In genomic region chr4:95118507-95118906, GRCh38 we compare ENCODE assay signal across 14 cellular contexts.
"Had no signal": no experiment of that assay in that cellular context is flagged by ENCODE, and none has a peak within 500 bp of the region (broad histone marks: within the 10 kb centered on the region; RNA-seq: fewer than 3 reads in every experiment).

No MANE protein-coding gene starts in this region.

- H3K4me3 Mint-ChIP-seq: activated naive CD8-positive, alpha-beta T cell treated with anti-CD3 and anti-CD28 coated beads for 36 hours; activated T-helper 1 cell treated with anti-CD3 and anti-CD28 coated beads, Interleukin-12 subunit alpha, Interleukin-12 subunit beta, Interleukin-2, Interleukin-4 antibody, amounts not matched to agents 30 ng/mL and 10 ng/mL and 1 ng/mL, durations not matched to agents 14 hours and 24 hours and 36 hours; dendritic cell treated with granulocyte-macrophage colony-stimulating factor and Interleukin-4, amounts not matched to agents 40 ng/mL and 50 ng/mL, for 4 days; neural crest cell; stimulated activated naive B cell treated with anti-CD40 and anti-IgM and Interleukin-4, amounts not matched to agents 10 μg/mL and 1 μg/mL and 100 μg/mL, for 72 hours; T-cell had no signal

- H3K27ac Mint-ChIP-seq: activated naive CD8-positive, alpha-beta T cell treated with anti-CD3 and anti-CD28 coated beads for 36 hours; activated T-helper 1 cell treated with anti-CD3 and anti-CD28 coated beads, Interleukin-12 subunit alpha, Interleukin-12 subunit beta, Interleukin-2, Interleukin-4 antibody, amounts not matched to agents 30 ng/mL and 10 ng/mL and 1 ng/mL, durations not matched to agents 14 hours and 24 hours and 36 hours; dendritic cell treated with granulocyte-macrophage colony-stimulating factor and Interleukin-4, amounts not matched to agents 40 ng/mL and 50 ng/mL, for 4 days; stimulated activated naive B cell treated with anti-CD40 and anti-IgM and Interleukin-4, amounts not matched to agents 10 μg/mL and 1 μg/mL and 100 μg/mL, for 72 hours; T-cell had no signal

- ATAC-seq: activated CD4-positive, CD25-positive, alpha-beta regulatory T cell treated with anti-CD3 and anti-CD28 coated beads, Interleukin-2, amount 50 U/mL, for 24 hours; stimulated activated naive B cell treated with anti-CD40 and anti-IgM and Interleukin-4, amounts not matched to agents 10 μg/mL and 1 μg/mL and 100 μg/mL, for 72 hours; T-cell had no signal

- H3K27me3 Mint-ChIP-seq: activated naive CD8-positive, alpha-beta T cell treated with anti-CD3 and anti-CD28 coated beads for 36 hours; dendritic cell treated with granulocyte-macrophage colony-stimulating factor and Interleukin-4, amounts not matched to agents 40 ng/mL and 50 ng/mL, for 4 days; stimulated activated naive B cell treated with anti-CD40 and anti-IgM and Interleukin-4, amounts not matched to agents 10 μg/mL and 1 μg/mL and 100 μg/mL, for 72 hours; T-cell had no signal

- DNase-seq: activated CD4-positive, alpha-beta T cell treated with anti-CD3 and anti-CD28 coated beads, Interleukin-2, amount 50 U/mL, for 1 hour; activated naive CD8-positive, alpha-beta T cell treated with anti-CD3 and anti-CD28 coated beads for 36 hours; cerebellar nuclear complex; effector memory CD4-positive, alpha-beta T cell; foreskin fibroblast; hypothalamus; stimulated activated naive B cell treated with anti-CD40 and anti-IgM and Interleukin-4, amounts not matched to agents 10 μg/mL and 1 μg/mL and 100 μg/mL, for 72 hours; T-cell; T-helper 9 cell; tibial artery had no signal

- H3K4me3 ChIP-seq: tibial artery had no signal

- H3K27me3 ChIP-seq: tibial artery had no signal

- H3K9me3 Mint-ChIP-seq: activated naive CD8-positive, alpha-beta T cell treated with anti-CD3 and anti-CD28 coated beads for 36 hours; activated T-helper 1 cell treated with anti-CD3 and anti-CD28 coated beads, Interleukin-12 subunit alpha, Interleukin-12 subunit beta, Interleukin-2, Interleukin-4 antibody, amounts not matched to agents 30 ng/mL and 10 ng/mL and 1 ng/mL, durations not matched to agents 14 hours and 24 hours and 36 hours; dendritic cell treated with granulocyte-macrophage colony-stimulating factor and Interleukin-4, amounts not matched to agents 40 ng/mL and 50 ng/mL, for 4 days; neural crest cell; stimulated activated naive B cell treated with anti-CD40 and anti-IgM and Interleukin-4, amounts not matched to agents 10 μg/mL and 1 μg/mL and 100 μg/mL, for 72 hours; T-cell had no signal

- H3K4me1 ChIP-seq: tibial artery had no signal

- H3K36me3 ChIP-seq: tibial artery had no signal

- H3K9me3 ChIP-seq: tibial artery had no signal

- H3K4me1 Mint-ChIP-seq: activated naive CD8-positive, alpha-beta T cell treated with anti-CD3 and anti-CD28 coated beads for 36 hours; stimulated activated naive B cell treated with anti-CD40 and anti-IgM and Interleukin-4, amounts not matched to agents 10 μg/mL and 1 μg/mL and 100 μg/mL, for 72 hours; T-cell had no signal

- H3K27ac ChIP-seq: tibial artery had no signal

- H3K36me3 Mint-ChIP-seq: activated naive CD8-positive, alpha-beta T cell treated with anti-CD3 and anti-CD28 coated beads for 36 hours; stimulated activated naive B cell treated with anti-CD40 and anti-IgM and Interleukin-4, amounts not matched to agents 10 μg/mL and 1 μg/mL and 100 μg/mL, for 72 hours; T-cell had no signal
